ENCODE assay signal across 1 cellular context in genomic region chrX:55160685-55161552, GRCh38.
TF ChIP-seq lines count a peak whose summit lies in the region.

No MANE protein-coding gene starts in this region.

TF ChIP-seq in HepG2, 621 proteins besides CTCF, POLR2A, EP300 and RAD21 (continued from another document and continues in another):
- TF ChIP-seq TFDP1 (CRISPR knock-in tag; IDR thresholded peaks at IDR 0.05; ENCODE audit: borderline replicate concordance) (peak; percentile 59; the same call in 1 of the 2 replicates), ZFP36L2 (CRISPR knock-in tag; IDR thresholded peaks at IDR 0.05) (no peak), ZNF530 (CRISPR knock-in tag; IDR thresholded peaks at IDR 0.05; ENCODE audit: low read depth) (no peak), ZNF331 (CRISPR knock-in tag; IDR thresholded peaks at IDR 0.05) (0 out of 2 replicates have a peak, but pooled peaks have one; percentile 16), ZNF660 (CRISPR knock-in tag; IDR thresholded peaks at IDR 0.05; ENCODE audit: borderline replicate concordance, low read depth) (no peak), ATF2 (CRISPR knock-in tag; IDR thresholded peaks at IDR 0.05) (0 out of 2 replicates have a peak, but pooled peaks have one; percentile 29), MNT (IDR thresholded peaks at IDR 0.05) (no peak), ATF1 (CRISPR knock-in tag; IDR thresholded peaks at IDR 0.05) (peak; percentile 51; the same call in 1 of the 2 replicates), PRDM10 (CRISPR knock-in tag; IDR thresholded peaks at IDR 0.05; ENCODE audit: low read depth) (no peak), SIX1 (CRISPR knock-in tag; IDR thresholded peaks at IDR 0.05; ENCODE audit: borderline replicate concordance) (no peak), SRSF9 (IDR thresholded peaks at IDR 0.05; ENCODE audit: borderline replicate concordance, insufficient read depth, low read depth, low read length, poor library complexity, severe bottlenecking) (no peak), ZNF329 (CRISPR knock-in tag; IDR thresholded peaks at IDR 0.05; ENCODE audit: low read depth) (0 out of 2 replicates have a peak, but pooled peaks have one; percentile 39), FOXO4 (CRISPR knock-in tag; conservative IDR thresholded peaks at IDR 0.05) (no peak), ARNT2 (CRISPR knock-in tag; IDR thresholded peaks at IDR 0.05; ENCODE audit: low read depth) (no peak), CBFB (CRISPR knock-in tag; IDR thresholded peaks at IDR 0.05) (no peak), FOXP4 (CRISPR knock-in tag; IDR thresholded peaks at IDR 0.05) (peak; percentile 31; the same call in 1 of the 2 replicates), PTBP1 (IDR thresholded peaks at IDR 0.05; ENCODE audit: low read depth, low read length, poor library complexity, severe bottlenecking) (no peak), MAX (IDR thresholded peaks at IDR 0.05) (peak; percentile 70), ZNF354B (CRISPR knock-in tag; IDR thresholded peaks at IDR 0.05) (no peak), SP1 (IDR thresholded peaks at IDR 0.05) (no peak), SP1 (CRISPR knock-in tag; IDR thresholded peaks at IDR 0.05) (no peak), MXI1 (IDR thresholded peaks at IDR 0.05; ENCODE audit: borderline replicate concordance, low read depth, low read length) (peak; percentile 66; the same call in 2 of the 3 replicates), REL (CRISPR knock-in tag; conservative IDR thresholded peaks at IDR 0.05) (no peak), THAP7 (CRISPR knock-in tag; IDR thresholded peaks at IDR 0.05) (no peak), KAT7 (CRISPR knock-in tag; IDR thresholded peaks at IDR 0.05; ENCODE audit: borderline replicate concordance) (no peak), CBX1 (IDR thresholded peaks at IDR 0.05; ENCODE audit: low read depth) (no peak), ZBTB7B (CRISPR knock-in tag; IDR thresholded peaks at IDR 0.05) (no peak), SALL1 (CRISPR knock-in tag; IDR thresholded peaks at IDR 0.05) (peak; percentile 34; the same call in 1 of the 2 replicates), AGO2 (optimal IDR thresholded peaks at IDR 0.05; ENCODE audit: low read depth, low read length) (peak; percentile 18), SMC3 (IDR thresholded peaks at IDR 0.05; ENCODE audit: low read length) (no peak), ZNF430 (CRISPR knock-in tag; IDR thresholded peaks at IDR 0.05) (no peak), SMAD3 (CRISPR knock-in tag; IDR thresholded peaks at IDR 0.05) (no peak), IKZF1 (IDR thresholded peaks at IDR 0.05) (no peak), CHD2 (IDR thresholded peaks at IDR 0.05; ENCODE audit: low read depth, low read length) (no peak), PBX3 (CRISPR knock-in tag; IDR thresholded peaks at IDR 0.05; ENCODE audit: borderline replicate concordance) (no peak), ZBTB43 (CRISPR knock-in tag; conservative IDR thresholded peaks at IDR 0.05) (no peak), RFX1 (IDR thresholded peaks at IDR 0.05) (peak; percentile 82), GTF2F1 (IDR thresholded peaks at IDR 0.05; ENCODE audit: low read length) (no peak), HNRNPLL (IDR thresholded peaks at IDR 0.05; ENCODE audit: low read depth, low read length, poor library complexity, severe bottlenecking) (peak; percentile 87), ZNF484 (CRISPR knock-in tag; IDR thresholded peaks at IDR 0.05; ENCODE audit: borderline replicate concordance, low read depth) (no peak), PAXIP1 (CRISPR knock-in tag; conservative IDR thresholded peaks at IDR 0.05) (peak; percentile 13; the same call in 1 of the 2 replicates), SMAD1 (CRISPR knock-in tag; IDR thresholded peaks at IDR 0.05; ENCODE audit: borderline replicate concordance, low read depth) (no peak), GFI1 (CRISPR knock-in tag; IDR thresholded peaks at IDR 0.05; ENCODE audit: borderline replicate concordance) (no peak; the same call in 1 of the 2 replicates), TOE1 (CRISPR knock-in tag; IDR thresholded peaks at IDR 0.05) (no peak), ZNF230 (CRISPR knock-in tag; IDR thresholded peaks at IDR 0.05) (no peak), CEBPG (CRISPR knock-in tag; IDR thresholded peaks at IDR 0.05) (no peak), GLI4 (CRISPR knock-in tag; IDR thresholded peaks at IDR 0.05; ENCODE audit: borderline replicate concordance) (no peak), ZFP36 (IDR thresholded peaks at IDR 0.05; ENCODE audit: borderline replicate concordance, low read depth, low read length, partially characterized antibody) (no peak)
